In the genomic region with DNA sequence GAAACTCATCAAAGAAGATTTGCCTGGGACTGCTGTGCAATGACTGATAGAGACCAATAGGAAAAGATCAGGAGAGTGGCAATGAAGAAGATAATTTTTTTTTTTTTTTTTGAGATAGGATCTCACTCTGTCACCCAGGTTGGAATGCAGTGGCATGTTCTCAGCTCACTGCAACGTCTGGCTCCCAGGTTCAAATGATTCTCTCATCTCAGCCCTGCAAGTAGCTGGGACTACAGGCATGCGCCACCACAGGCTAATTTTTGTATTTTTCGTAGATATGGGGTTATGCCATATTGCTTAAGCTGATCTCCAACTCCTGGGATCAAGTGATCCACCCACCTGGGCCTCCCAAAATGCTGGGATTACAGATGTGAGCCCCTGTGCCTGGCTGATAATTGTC, we compare ENCODE assay signal across 35 cellular contexts.
"Had no signal": no experiment of that assay in that cellular context is flagged by ENCODE, and none has a peak within 500 bp of the region (broad histone marks: within the 10 kb centered on the region; RNA-seq: fewer than 3 reads in every experiment).

No MANE protein-coding gene starts in this region.

- H3K36me3 ChIP-seq: MG63 had no signal

- H3K27me3 ChIP-seq: MG63 had no signal

- H3K4me3 ChIP-seq: MG63 had no signal

- DNase-seq: Kasumi-1, MG63, MM.1S, MV-4-11, NCI-H1048, NCI-H1092, NCI-H1092 treated with DMSO at 0.1 percent for 48 hours, NCI-H1105, NCI-H1105 treated with DMSO at 0.1 percent for 48 hours, NCI-H1417, NCI-H1417 treated with DMSO at 0.1 percent for 48 hours, NCI-H1436, NCI-H1436 treated with DMSO at 0.1 percent for 48 hours, NCI-H146, NCI-H1694, NCI-H187, NCI-H187 treated with DMSO at 0.1 percent for 48 hours, NCI-H1930, NCI-H2029, NCI-H2029 treated with DMSO at 0.1 percent for 48 hours, NCI-H2081, NCI-H2081 treated with DMSO at 0.1 percent for 48 hours, NCI-H2107, NCI-H2171, NCI-H2171 treated with DMSO at 0.1 percent for 48 hours, NCI-H2227 treated with DMSO at 0.1 percent for 48 hours, NCI-H226, NCI-H345, NCI-H446, NCI-H446 treated with DMSO at 0.1 percent for 48 hours, NCI-H510A, NCI-H510A treated with DMSO at 0.1 percent for 48 hours, NCI-H524, NCI-H524 treated with DMSO at 0.1 percent for 48 hours, NCI-H526 had no signal

- H3K9me3 ChIP-seq: MG63 had no signal
